In genomic region chr9:22102347-22103053, GRCh38 we compare ENCODE assay signal across 13 cellular contexts.
DNase-seq lines count a peak whose midpoint lies in the region; ATAC-seq and TF ChIP-seq lines count a peak whose summit lies in the region.
"Had no signal": no experiment of that assay in that cellular context is flagged by ENCODE, and none has a peak within 500 bp of the region (broad histone marks: within the 10 kb centered on the region; RNA-seq: fewer than 3 reads in every experiment).

No MANE protein-coding gene starts in this region.

- no peaks in the 10 kb centered on the region for H3K36me3 Mint-ChIP-seq in Caco-2 (ENCODE audit: insufficient read depth, unreplicated experiment)
- no peaks in the 10 kb centered on the region for H3K36me3 Mint-ChIP-seq in effector memory CD8-positive, alpha-beta T cell (ENCODE audit: insufficient read depth)

- intact Hi-C loops in Caco-2 (cut with micrococcal nuclease; ENCODE audit: unreplicated experiment) = no loop called here
- intact Hi-C loops in psoas muscle (cut with DNase I) = no loop called here

- no peaks in the 10 kb centered on the region for H3K9me3 ChIP-seq in Caco-2
- H3K9me3 ChIP-seq in KOPT-K1 (ENCODE audit: insufficient read depth, low read length, poor library complexity, severe bottlenecking) = no peaks in the 10 kb centered on the region
- H3K9me3 ChIP-seq in psoas muscle = no peaks in the 10 kb centered on the region

- H3K36me3 ChIP-seq in Caco-2 (ENCODE audit: control insufficient read depth, insufficient read depth, low read length) = no peaks in the 10 kb centered on the region
- no peaks in the 10 kb centered on the region for H3K36me3 ChIP-seq in KOPT-K1 (ENCODE audit: insufficient read depth, low read length)
- no peaks in the 10 kb centered on the region for H3K36me3 ChIP-seq in psoas muscle (ENCODE audit: insufficient read depth in 1 of 2, low read depth in 1 of 2)

- H3K9me3 Mint-ChIP-seq in Caco-2 (ENCODE audit: unreplicated experiment) = no peaks in the 10 kb centered on the region
- H3K9me3 Mint-ChIP-seq in effector memory CD8-positive, alpha-beta T cell = no peaks in the 10 kb centered on the region

- no peaks in the 10 kb centered on the region for H3K27me3 Mint-ChIP-seq in Caco-2 (ENCODE audit: insufficient read depth, unreplicated experiment)
- peaks cover 0 to 9% of the 10 kb centered on the region in 2 donors for H3K27me3 Mint-ChIP-seq in effector memory CD8-positive, alpha-beta T cell

- POLR2A ChIA-PET in Caco-2 (lab: Charles Lee) = interaction anchor here (1.0 kb wide), 1 partner anchor 93 kb away, joined by 6 read pairs; the partner anchor contains the start of gene CDKN2B

- H3K27ac ChIP-seq in KOPT-K1 (ENCODE audit: low read depth, low read length, poor library complexity, severe bottlenecking) = peak overlapping the region; percentile 91
- peak overlapping the region; percentile 62 for H3K27ac ChIP-seq in psoas muscle

- H3K27ac Mint-ChIP-seq in Caco-2 (ENCODE audit: unreplicated experiment) = peak overlapping the region; percentile 32
- peak overlapping the region in 1 of 2 donors; percentile 36 for H3K27ac Mint-ChIP-seq in effector memory CD8-positive, alpha-beta T cell
- H3K27ac Mint-ChIP-seq: activated naive CD8-positive, alpha-beta T cell had no signal

- peaks cover 49% of the 10 kb centered on the region for H3K4me1 ChIP-seq in Caco-2
- H3K4me1 ChIP-seq in psoas muscle = peaks cover 23% of the 10 kb centered on the region

- H3K4me3 ChIP-seq in Caco-2 (ENCODE audit: low read depth, low read length) (no peak overlapping the region), psoas muscle (no peak overlapping the region)

- WGBS in psoas muscle, 3 donors = 86 to 87% (median 87%) methylated on average over 2 of the region's 2 CpGs

- DNase-seq in Caco-2 (no peak), psoas muscle (no peak), NCI-H510A treated with DMSO at 0.1 percent for 48 hours (lab: John Stamatoyannopoulos, UW) (no peak), anterior cingulate cortex (lab: John Stamatoyannopoulos, UW) (no peak)
- no peak for DNase-seq in effector memory CD8-positive, alpha-beta T cell
- DNase-seq in stimulated activated CD4-positive, alpha-beta T cell treated with anti-CD3 and anti-CD28 coated beads, Interleukin-12 subunit alpha, Interleukin-12 subunit beta, amount 100 ng/mL, for 4 hours = no peak
- DNase-seq: activated CD4-positive, alpha-beta T cell treated with anti-CD3 and anti-CD28 coated beads, Interleukin-2, amount 50 U/mL, for 4 hours; NCI-H1092; posterior cingulate gyrus; stimulated activated naive CD4-positive, alpha-beta T cell treated with Interleukin-2 at 50 U/mL for 16 hours had no signal

- no peak overlapping the region for H3K4me3 Mint-ChIP-seq in Caco-2 (ENCODE audit: unreplicated experiment)
- no peak overlapping the region for H3K4me3 Mint-ChIP-seq in effector memory CD8-positive, alpha-beta T cell
- H3K4me3 Mint-ChIP-seq: activated naive CD8-positive, alpha-beta T cell had no signal

- BruUV-seq in Caco-2 (replicated peaks; lab: Mats Ljungman, UMichigan) = no TSS peak

- CTCF ChIA-PET in Caco-2 (lab: Charles Lee) = interaction anchor here (1.0 kb wide), 1 partner anchor 94 kb away, joined by 4 read pairs; the partner anchor contains the start of gene CDKN2B

- no peak for TF ChIP-seq CTCF in Caco-2 (IDR thresholded peaks at IDR 0.05; ENCODE audit: insufficient read depth in 1 of 2, low read depth in 1 of 2, low read length in 1 of 2, severe bottlenecking in 1 of 2, unreplicated experiment in 1 of 2)
- no peak for TF ChIP-seq CTCF in psoas muscle (IDR thresholded peaks at IDR 0.05)

- ATAC-seq in effector memory CD8-positive, alpha-beta T cell (replicated peaks) = peak; percentile 16
- ATAC-seq in psoas muscle = peak in 3 of 4 donors; percentile 58 to 65 (median 62)
- no peak for ATAC-seq in HG02763 (IDR thresholded peaks at IDR 0.05; ENCODE audit: unreplicated experiment)

- peaks cover 31% of the 10 kb centered on the region for H3K4me1 Mint-ChIP-seq in Caco-2 (ENCODE audit: low read depth, unreplicated experiment)
- peaks cover 7 to 8% of the 10 kb centered on the region in 2 donors for H3K4me1 Mint-ChIP-seq in effector memory CD8-positive, alpha-beta T cell (ENCODE audit: low read depth in 2 of 2)

- H3K27me3 ChIP-seq in Caco-2 (replicated peaks; ENCODE audit: control insufficient read depth, insufficient read depth, low read length) = no peaks in the 10 kb centered on the region
- no peaks in the 10 kb centered on the region for H3K27me3 ChIP-seq in psoas muscle (ENCODE audit: insufficient read depth in 3 of 3, low read length in 2 of 3)
